Comparison of ENCODE assay signal across 14 cellular contexts in genomic region chr12:16685107-16685506, GRCh38.
DNase-seq lines count a peak whose midpoint lies in the region; ATAC-seq and TF ChIP-seq lines count a peak whose summit lies in the region.
"Had no signal": no experiment of that assay in that cellular context is flagged by ENCODE, and none has a peak within 500 bp of the region (broad histone marks: within the 10 kb centered on the region; RNA-seq: fewer than 3 reads in every experiment).

No MANE protein-coding gene starts in this region.

- TF ChIP-seq CTCF in endodermal cell (conservative IDR thresholded peaks at IDR 0.05) (peak; percentile 85), smooth muscle cell (IDR thresholded peaks at IDR 0.05; ENCODE audit: borderline replicate concordance, insufficient read depth, poor library complexity, severe bottlenecking) (peak; percentile 24)

- WGBS in endodermal cell (ENCODE audit: insufficient coverage in 1 of 2, insufficient read length in 1 of 2), 2 experiments: 73 to 100% methylated on average over 1 to 3 of the region's 4 CpGs
- WGBS in smooth muscle cell (ENCODE audit: low lambda C conversion rate): 73% methylated on average over 4 of the region's 4 CpGs

- no peak overlapping the region for H2AFZ ChIP-seq in smooth muscle cell (ENCODE audit: low read depth)

- no peak overlapping the region for H3K27ac Mint-ChIP-seq in endodermal cell
- H3K27ac Mint-ChIP-seq: activated CD8-positive, alpha-beta memory T cell treated with anti-CD3 and anti-CD28 coated beads, Interleukin-2, amount 10 ng/mL, durations not matched to agents 7 days and 5 days; activated naive CD4-positive, alpha-beta T cell treated with anti-CD3 and anti-CD28 coated beads, Interleukin-2, amount 50 U/mL, for 24 hours had no signal

- no peaks in the 10 kb centered on the region for H3K4me1 ChIP-seq in endodermal cell (ENCODE audit: control insufficient read depth, insufficient read depth, low read length)
- peaks cover 2% of the 10 kb centered on the region for H3K4me1 ChIP-seq in smooth muscle cell (ENCODE audit: low read depth)
- H3K4me1 ChIP-seq: transverse colon had no signal

- no peaks in the 10 kb centered on the region for H3F3A ChIP-seq in smooth muscle cell (ENCODE audit: low read depth)

- H3K36me3 Mint-ChIP-seq in endodermal cell (ENCODE audit: low read depth): no peaks in the 10 kb centered on the region
- H3K36me3 Mint-ChIP-seq: activated CD8-positive, alpha-beta memory T cell treated with anti-CD3 and anti-CD28 coated beads, Interleukin-2, amount 10 ng/mL, durations not matched to agents 7 days and 5 days; activated naive CD4-positive, alpha-beta T cell treated with anti-CD3 and anti-CD28 coated beads, Interleukin-2, amount 50 U/mL, for 24 hours had no signal

- H3K9ac ChIP-seq in endodermal cell (ENCODE audit: extremely low read depth, low read length, poor library complexity, severe bottlenecking): no peak overlapping the region
- H3K9ac ChIP-seq in smooth muscle cell (ENCODE audit: low read depth): no peak overlapping the region

- no peak overlapping the region for H3K4me2 ChIP-seq in smooth muscle cell

- ATAC-seq in HG03457 (IDR thresholded peaks at IDR 0.05; ENCODE audit: unreplicated experiment) (no peak), GM21619 (IDR thresholded peaks at IDR 0.05; ENCODE audit: unreplicated experiment) (no peak)
- ATAC-seq: activated CD8-positive, alpha-beta memory T cell treated with anti-CD3 and anti-CD28 coated beads, Interleukin-2, amount 10 ng/mL, durations not matched to agents 7 days and 5 days had no signal

- H3K4me3 ChIP-seq in endodermal cell (ENCODE audit: low read length): no peak overlapping the region
- no peak overlapping the region for H3K4me3 ChIP-seq in smooth muscle cell
- H3K4me3 ChIP-seq: ovary, transverse colon had no signal

- no peaks in the 10 kb centered on the region for H3K9me3 Mint-ChIP-seq in endodermal cell
- H3K9me3 Mint-ChIP-seq: activated naive CD4-positive, alpha-beta T cell treated with anti-CD3 and anti-CD28 coated beads, Interleukin-2, amount 50 U/mL, for 24 hours had no signal

- H3K36me3 ChIP-seq in endodermal cell (ENCODE audit: control insufficient read depth, insufficient read depth, low read length): no peaks in the 10 kb centered on the region
- no peaks in the 10 kb centered on the region for H3K36me3 ChIP-seq in smooth muscle cell (ENCODE audit: low read depth)
- H3K36me3 ChIP-seq: ovary, transverse colon had no signal

- H3K27me3 ChIP-seq in endodermal cell (ENCODE audit: control insufficient read depth, insufficient read depth, low read length, poor library complexity, severe bottlenecking) (no peaks in the 10 kb centered on the region), smooth muscle cell (ENCODE audit: low read depth) (no peaks in the 10 kb centered on the region)
- H3K27me3 ChIP-seq: ovary, transverse colon had no signal

- H3K9me3 ChIP-seq in endodermal cell (ENCODE audit: control insufficient read depth, low read length) (no peaks in the 10 kb centered on the region), smooth muscle cell (replicated peaks; ENCODE audit: low read depth) (no peaks in the 10 kb centered on the region)
- H3K9me3 ChIP-seq: ovary, transverse colon had no signal

- no peaks in the 10 kb centered on the region for H3K27me3 Mint-ChIP-seq in endodermal cell (ENCODE audit: insufficient read depth)
- H3K27me3 Mint-ChIP-seq: activated CD8-positive, alpha-beta memory T cell treated with anti-CD3 and anti-CD28 coated beads, Interleukin-2, amount 10 ng/mL, durations not matched to agents 7 days and 5 days; activated naive CD4-positive, alpha-beta T cell treated with anti-CD3 and anti-CD28 coated beads, Interleukin-2, amount 50 U/mL, for 24 hours had no signal

- no peaks in the 10 kb centered on the region for H3K79me2 ChIP-seq in smooth muscle cell (ENCODE audit: low read depth)

- H3K4me3 Mint-ChIP-seq in endodermal cell: no peak overlapping the region
- H3K4me3 Mint-ChIP-seq: activated CD8-positive, alpha-beta memory T cell treated with anti-CD3 and anti-CD28 coated beads, Interleukin-2, amount 10 ng/mL, durations not matched to agents 7 days and 5 days; activated naive CD4-positive, alpha-beta T cell treated with anti-CD3 and anti-CD28 coated beads, Interleukin-2, amount 50 U/mL, for 24 hours had no signal

- peaks cover 8% of the 10 kb centered on the region for H3K4me1 Mint-ChIP-seq in endodermal cell
- H3K4me1 Mint-ChIP-seq: activated CD8-positive, alpha-beta memory T cell treated with anti-CD3 and anti-CD28 coated beads, Interleukin-2, amount 10 ng/mL, durations not matched to agents 7 days and 5 days; activated naive CD4-positive, alpha-beta T cell treated with anti-CD3 and anti-CD28 coated beads, Interleukin-2, amount 50 U/mL, for 24 hours had no signal

- no peaks in the 10 kb centered on the region for H4K20me1 ChIP-seq in smooth muscle cell (ENCODE audit: low read depth)

- H3K27ac ChIP-seq in endodermal cell (ENCODE audit: low read depth, low read length) (no peak overlapping the region), smooth muscle cell (ENCODE audit: low read depth) (no peak overlapping the region)
- H3K27ac ChIP-seq: ovary, transverse colon had no signal

- peak; percentile 4 for DNase-seq in NCI-H748 (lab: John Stamatoyannopoulos, UW; ENCODE audit: unreplicated experiment)
- DNase-seq in NCI-H748 treated with DMSO at 0.1 percent for 48 hours (lab: John Stamatoyannopoulos, UW): no peak
- DNase-seq in LHCN-M2 (ENCODE audit: low read depth): peak; percentile 44
- DNase-seq in endodermal cell: no peak
- no peak for DNase-seq in smooth muscle cell (lab: John Stamatoyannopoulos, UW; ENCODE audit: unreplicated experiment)
- DNase-seq in cortex of kidney (lab: John Stamatoyannopoulos, UW): no peak
- DNase-seq: activated CD8-positive, alpha-beta memory T cell treated with anti-CD3 and anti-CD28 coated beads, Interleukin-2, amount 10 ng/mL, durations not matched to agents 7 days and 5 days; NCI-H1417; ovary; stimulated activated CD4-positive, alpha-beta T cell treated with anti-CD3 and anti-CD28 coated beads, Interleukin-15, amount 100 ng/mL, for 24 hours; transverse colon had no signal

Comparison
In these comparisons a context has a peak if more than half of its experiments do, and no peak if none do; other contexts are left out.
1. DNase-seq: peak in NCI-H748 (single experiment) and LHCN-M2 (single experiment); none in NCI-H748 treated with DMSO at 0.1 percent for 48 hours (single experiment), endodermal cell (single experiment), smooth muscle cell (single experiment) and cortex of kidney (single experiment).